In genomic region chr4:182776376-182777058, GRCh38 we compare ENCODE assay signal across 18 cellular contexts.
DNase-seq lines count a peak whose midpoint lies in the region; FAIRE-seq and TF ChIP-seq lines count a peak whose summit lies in the region.
"Had no signal": no experiment of that assay in that cellular context is flagged by ENCODE, and none has a peak within 500 bp of the region (broad histone marks: within the 10 kb centered on the region; RNA-seq: fewer than 3 reads in every experiment).

No MANE protein-coding gene starts in this region.

- H3K27ac Mint-ChIP-seq in astrocyte (ENCODE audit: unreplicated experiment) (no peak overlapping the region), immature natural killer cell (no peak overlapping the region)
- H3K27ac Mint-ChIP-seq: CD14-positive monocyte had no signal

- DNase-seq in NCI-H2081 (lab: John Stamatoyannopoulos, UW): peak; percentile 8 to 28
- no peak for DNase-seq in NCI-H2081 treated with DMSO at 0.1 percent for 48 hours (lab: John Stamatoyannopoulos, UW)
- DNase-seq in astrocyte (ENCODE audit: low read depth): peak; percentile 29
- DNase-seq in fibroblast of peridontal ligament (ENCODE audit: extremely low read depth): peak; percentile 45
- DNase-seq in immature natural killer cell: no peak
- no peak for DNase-seq in dorsolateral prefrontal cortex
- no peak for DNase-seq in A172 (ENCODE audit: low spot score)
- DNase-seq in activated T-cell treated with anti-CD3 and anti-CD28 coated beads, Interleukin-2, amount 50 U/mL, for 1 hour: no peak
- DNase-seq: Calu3, NCI-H1048, NCI-H1694, NCI-H82 had no signal

- H3K36me3 Mint-ChIP-seq in astrocyte (ENCODE audit: low read depth, unreplicated experiment): peaks cover 18% of the 10 kb centered on the region
- no peaks in the 10 kb centered on the region for H3K36me3 Mint-ChIP-seq in immature natural killer cell
- H3K36me3 Mint-ChIP-seq: CD14-positive monocyte had no signal

- H3K79me2 ChIP-seq in astrocyte (ENCODE audit: insufficient read depth, low read length): no peaks in the 10 kb centered on the region

- H3K9ac ChIP-seq in astrocyte (ENCODE audit: low read length): no peak overlapping the region

- no peaks in the 10 kb centered on the region for H3K4me1 ChIP-seq in astrocyte (ENCODE audit: insufficient read depth, low read length)

- H3K27me3 Mint-ChIP-seq in astrocyte (ENCODE audit: low read depth, unreplicated experiment) (no peaks in the 10 kb centered on the region), immature natural killer cell (ENCODE audit: low read depth in 3 of 3) (peaks cover 0 to 8% (median 6%) of the 10 kb centered on the region in 3 donors)

- H3K4me3 ChIP-seq in astrocyte (ENCODE audit: insufficient read depth, low read depth, low read length): no peak overlapping the region
- no peak overlapping the region for H3K4me3 ChIP-seq in dorsolateral prefrontal cortex
- H3K4me3 ChIP-seq: GM12878, K562, SK-N-MC had no signal

- H3K9me3 Mint-ChIP-seq in astrocyte (ENCODE audit: unreplicated experiment) (no peaks in the 10 kb centered on the region), immature natural killer cell (peaks cover 0 to 2% (median 0%) of the 10 kb centered on the region in 6 donors)

- peaks cover 9% of the 10 kb centered on the region for H3K36me3 ChIP-seq in astrocyte (ENCODE audit: insufficient read depth, low read length)

- H3K4me1 Mint-ChIP-seq in astrocyte (ENCODE audit: low read depth, unreplicated experiment) (peaks cover 2% of the 10 kb centered on the region), immature natural killer cell (no peaks in the 10 kb centered on the region)
- H3K4me1 Mint-ChIP-seq: CD14-positive monocyte had no signal

- no peaks in the 10 kb centered on the region for H3K27me3 ChIP-seq in astrocyte (ENCODE audit: insufficient read depth, low read length)
- no peaks in the 10 kb centered on the region for H3K27me3 ChIP-seq in dorsolateral prefrontal cortex

- no peaks in the 10 kb centered on the region for H3K9me3 ChIP-seq in astrocyte (ENCODE audit: insufficient read depth, low read depth, low read length)

- TF ChIP-seq CTCF in astrocyte (IDR thresholded peaks at IDR 0.05; ENCODE audit: insufficient read depth, low read depth, low read length) (no peak), dorsolateral prefrontal cortex (IDR thresholded peaks at IDR 0.05 in 54 of 56, conservative IDR thresholded peaks at IDR 0.05 in 2 of 56; ENCODE audit: low read depth in 1 of 56, partially characterized antibody in 56 of 56) (no peak)

- H4K20me1 ChIP-seq in astrocyte (ENCODE audit: insufficient read depth, low read length): no peaks in the 10 kb centered on the region

- no peak overlapping the region for H2AFZ ChIP-seq in astrocyte (ENCODE audit: low read depth, low read length)

- H3K4me2 ChIP-seq in astrocyte (ENCODE audit: low read length): no peak overlapping the region

- H3K4me3 Mint-ChIP-seq in astrocyte (ENCODE audit: unreplicated experiment) (no peak overlapping the region), immature natural killer cell (no peak overlapping the region)
- H3K4me3 Mint-ChIP-seq: CD14-positive monocyte had no signal

- H3K27ac ChIP-seq in astrocyte (ENCODE audit: low read depth, low read length) (no peak overlapping the region), dorsolateral prefrontal cortex (peak overlapping the region in 5 of 59 donors; percentile 9 to 27 (median 22))
- H3K27ac ChIP-seq: 22Rv1, SK-N-MC had no signal

- FAIRE-seq in astrocyte (lab: Jason Lieb, UNC): no peak
- FAIRE-seq: GM12878, GM18507, K562 had no signal

- intact Hi-C loops in dorsolateral prefrontal cortex (cut with DNase I): no loop called here

Comparison
In these comparisons a context has a peak if more than half of its experiments do, and no peak if none do; other contexts are left out.
1. DNase-seq: peak in NCI-H2081 (2 of 2), astrocyte (single experiment) and fibroblast of peridontal ligament (single experiment); none in NCI-H2081 treated with DMSO at 0.1 percent for 48 hours (single experiment), immature natural killer cell (0 of 3), dorsolateral prefrontal cortex (0 of 10), A172 (single experiment) and activated T-cell treated with anti-CD3 and anti-CD28 coated beads, Interleukin-2, amount 50 U/mL, for 1 hour (single experiment).